Comparison of ENCODE assay signal across 8 cellular contexts in genomic region chr4:128811571-128812359, GRCh38. TPM values are rescaled to one million over a fixed set of nuclear protein-coding genes. Genes with fewer than 3 reads are reported as not detected.
DNase-seq lines count a peak whose midpoint lies in the region; ATAC-seq, FAIRE-seq and TF ChIP-seq lines count a peak whose summit lies in the region.

No MANE protein-coding gene starts in this region.

- H3K27ac ChIP-seq in endothelial cell of umbilical vein (ENCODE audit: insufficient read depth, low read depth, low read length) = peak overlapping the region; percentile 93

- H3K36me3 ChIP-seq in NT2/D1 (ENCODE audit: insufficient read depth, insufficient read length, low read length) (peaks cover 4% of the 10 kb centered on the region), endothelial cell of umbilical vein (ENCODE audit: control insufficient read depth in 2 of 2, extremely low read depth in 1 of 2, insufficient read depth in 2 of 2, low read length in 2 of 2) (no peaks in the 10 kb centered on the region)

- H3K79me2 ChIP-seq in endothelial cell of umbilical vein (ENCODE audit: control insufficient read depth, insufficient read depth, low read length) = peaks cover 50% of the 10 kb centered on the region

- peak overlapping the region; percentile 66 for H2AFZ ChIP-seq in endothelial cell of umbilical vein (ENCODE audit: low read depth, low read length)

- H3K4me2 ChIP-seq in endothelial cell of umbilical vein (ENCODE audit: insufficient read depth, low read length) = peak overlapping the region; percentile 98

- no TSS peak for BruUV-seq in endothelial cell of umbilical vein (replicated peaks; lab: Mats Ljungman, UMichigan)

- ATAC-seq in GM21423 (IDR thresholded peaks at IDR 0.05; ENCODE audit: unreplicated experiment) = peak; percentile 48

- H3K9ac ChIP-seq in NT2/D1 (ENCODE audit: insufficient read length, low read depth) = peak overlapping the region; percentile 85
- H3K9ac ChIP-seq in endothelial cell of umbilical vein (replicated peaks; ENCODE audit: extremely low read depth, insufficient read depth, low read length) = peak overlapping the region; percentile 95

- H3K27me3 ChIP-seq in NT2/D1 (ENCODE audit: insufficient read depth, insufficient read length) (no peaks in the 10 kb centered on the region), endothelial cell of umbilical vein (ENCODE audit: control insufficient read depth in 2 of 2, insufficient read depth in 2 of 2, low read length in 2 of 2) (no peaks in the 10 kb centered on the region), mononuclear cell (ENCODE audit: insufficient read depth, low read length) (no peaks in the 10 kb centered on the region)

- H3K4me1 ChIP-seq in NT2/D1 (ENCODE audit: insufficient read depth, insufficient read length) = no peaks in the 10 kb centered on the region
- peaks cover 7% of the 10 kb centered on the region for H3K4me1 ChIP-seq in endothelial cell of umbilical vein (ENCODE audit: control insufficient read depth, extremely low read depth, insufficient read depth, low read length)
- peaks cover 12% of the 10 kb centered on the region for H3K4me1 ChIP-seq in mononuclear cell (ENCODE audit: insufficient read depth, low read length)

- H4K20me1 ChIP-seq in endothelial cell of umbilical vein (replicated peaks; ENCODE audit: control insufficient read depth, extremely low read depth, insufficient read depth, low read length) = no peaks in the 10 kb centered on the region

- FAIRE-seq in D721Med (lab: Jason Lieb, UNC) (no peak), endothelial cell of umbilical vein (lab: Jason Lieb, UNC) (peak; percentile 84)

- TF ChIP-seq POLR2A in endothelial cell of umbilical vein (IDR thresholded peaks at IDR 0.05; ENCODE audit: low read depth, low read length) = no peak

- CTCF ChIA-PET in endothelial cell of umbilical vein (lab: Charles Lee) = interaction anchor here (0.8 to 2.6 kb wide), 18 partner anchors 12 to 743 kb away, joined by 3 to 28 read pairs (median 5); partner anchors contain the start of gene PGRMC2

- intact Hi-C loops in endothelial cell of umbilical vein (cut with micrococcal nuclease) = loop anchor here (1.0 to 5.0 kb wide), 9 partner anchors 11 to 749 kb away; partner anchors contain the start of genes LARP1B and SCLT1

- TF ChIP-seq CTCF in D721Med (IDR thresholded peaks at IDR 0.05; ENCODE audit: insufficient read depth, missing control alignments) = no peak
- TF ChIP-seq CTCF in endothelial cell of umbilical vein (IDR thresholded peaks at IDR 0.05; ENCODE audit: extremely low read depth in 1 of 2, insufficient read depth in 1 of 2, low read depth in 1 of 2, low read length in 2 of 2) = no peak

- no peaks in the 10 kb centered on the region for H3K9me3 ChIP-seq in NT2/D1 (ENCODE audit: insufficient read depth, low read length)
- H3K9me3 ChIP-seq in endothelial cell of umbilical vein (replicated peaks; ENCODE audit: control insufficient read depth, insufficient read depth, low read length) = no peaks in the 10 kb centered on the region
- H3K9me3 ChIP-seq in mononuclear cell (ENCODE audit: low read depth, low read length) = no peaks in the 10 kb centered on the region

- dilution Hi-C loops in endothelial cell of umbilical vein (cut with MboI; ENCODE audit: extremely low pct_ligation_motif_present, low sequenced_read_pairs) = no loop called here

- no peaks in the 10 kb centered on the region for H3K9me1 ChIP-seq in endothelial cell of umbilical vein (replicated peaks; ENCODE audit: control insufficient read depth, extremely low read depth, insufficient read depth, low read length)

- POLR2A ChIA-PET in endothelial cell of umbilical vein (lab: Charles Lee) = interaction anchor here (0.6 kb wide), 1 partner anchor 11 kb away, joined by 3 read pairs; no protein-coding TSS in a partner anchor

- DNase-seq in D721Med (ENCODE audit: insufficient read length, low spot score) (peak; percentile 44), HUDEP-2 (lab: John Stamatoyannopoulos, UW; ENCODE audit: unreplicated experiment in 76 of 76) (peak in 75 of 76 experiments; percentile 41 to 90 (median 83)), NT2/D1 (ENCODE audit: low read depth, low spot score) (peak; percentile 67), endothelial cell of umbilical vein (ENCODE audit: low read depth, low spot score) (peak; percentile 91)
- peak; percentile 86 for DNase-seq in activated CD8-positive, alpha-beta memory T cell treated with anti-CD3 and anti-CD28 coated beads, Interleukin-2, amount 50 U/mL, for 4 hours
- peak; percentile 50 to 60 for DNase-seq in stimulated activated CD8-positive, alpha-beta memory T cell treated with anti-CD3 and anti-CD28 coated beads, Interleukin-4, amount 100 ng/mL, for 1 hour (ENCODE audit: low read depth in 2 of 2, low spot score in 1 of 2)

- H3K4me3 ChIP-seq in NT2/D1 (ENCODE audit: insufficient read length, low read depth) (peak overlapping the region; percentile 71), endothelial cell of umbilical vein (replicated peaks in 1 of 3; ENCODE audit: insufficient read depth in 1 of 3, low read depth in 1 of 3, low read length in 3 of 3) (peak overlapping the region; percentile 77 to 98 (median 95)), mononuclear cell (ENCODE audit: low read length) (peak overlapping the region; percentile 95)

TF ChIP-seq in endothelial cell of umbilical vein, 7 proteins besides CTCF, POLR2A, EP300 and RAD21:
- TF ChIP-seq POLR2AphosphoS5 (IDR thresholded peaks at IDR 0.05; ENCODE audit: insufficient read depth, low read depth, low read length) (peak; percentile 72), EZH2 (IDR thresholded peaks at IDR 0.05; ENCODE audit: borderline replicate concordance, low read depth, low read length, severe bottlenecking) (no peak), MYC (IDR thresholded peaks at IDR 0.05; ENCODE audit: low read depth, low read length) (peak; percentile 28)
TF ChIP-seq in endothelial cell of umbilical vein: peak in this region for 2.

RNA-seq across cellular contexts. Expression of gene JADE1, which starts 2.3 kb away (rescaled TPM):
- total RNA-seq in endothelial cell of umbilical vein (39.2 and 45.6 TPM in 2 replicates), mononuclear cell (38.7 TPM)
- 9.9 and 13.6 TPM in 2 replicates for polyA plus RNA-seq in endothelial cell of umbilical vein
- polyA plus RNA-seq in endothelial cell of umbilical vein (2011; cell fraction: cytosol; rRNA removed) = 14.9 and 16.0 TPM in 2 replicates
- 38.0 and 39.7 TPM in 2 replicates for polyA plus RNA-seq in endothelial cell of umbilical vein (2011; cell fraction: nucleus; rRNA removed)
- polyA plus RNA-seq in endothelial cell of umbilical vein (2012) = 14.3 and 15.8 TPM in 2 replicates
- 39.6 and 46.0 TPM in 2 replicates for polyA minus RNA-seq in endothelial cell of umbilical vein
- 13.4 TPM for polyA minus RNA-seq in endothelial cell of umbilical vein (2011; cell fraction: cytosol; rRNA and poly(A)+ RNA removed)
- 25.9 and 33.0 TPM in 2 replicates for polyA minus RNA-seq in endothelial cell of umbilical vein (2011; cell fraction: nucleus; rRNA and poly(A)+ RNA removed)

Comparison
In these comparisons a context has a peak if more than half of its experiments do, and no peak if none do; other contexts are left out.
1. Peak in every context shown above with its lines: DNase-seq, ATAC-seq, H3K4me3 ChIP-seq and H3K27ac ChIP-seq.